ENCODE assay signal across 7 cellular contexts in genomic region chr6:35611235-35611634, GRCh38.
DNase-seq lines count a peak whose midpoint lies in the region; ATAC-seq, FAIRE-seq and TF ChIP-seq lines count a peak whose summit lies in the region.

No MANE protein-coding gene starts in this region.

- DNase-seq in GM13977 (ENCODE audit: low spot score) (peak; percentile 17), cardiac muscle cell (ENCODE audit: low read depth in 1 of 2, low spot score in 1 of 2) (peak; percentile 61 to 81), NCI-H1092 (lab: John Stamatoyannopoulos, UW) (no peak), D721Med (ENCODE audit: insufficient read length, low spot score) (no peak)
- peak; percentile 50 to 52 for DNase-seq in activated T-cell treated with anti-CD3 and anti-CD28 coated beads, Interleukin-2, amount 50 U/mL, for 72 hours
- DNase-seq in stimulated activated naive CD8-positive, alpha-beta T cell treated with anti-CD3 and anti-CD28 coated beads, Interleukin-15, Interleukin-2, amounts not matched to agents 100 U/mL and 50 U/mL, for 24 hours, result no peak

- no peaks in the 10 kb centered on the region for H3K27me3 ChIP-seq in cardiac muscle cell

- H3K36me3 Mint-ChIP-seq in activated T-cell treated with anti-CD3 and anti-CD28 coated beads, Interleukin-2, amount 50 U/mL, for 72 hours (ENCODE audit: insufficient read depth in 2 of 2), result peaks cover 23 to 57% of the 10 kb centered on the region in 2 donors

- H3K4me3 ChIP-seq in cardiac muscle cell, result no peak overlapping the region

- H3K9me3 ChIP-seq in cardiac muscle cell (ENCODE audit: low read depth), result no peaks in the 10 kb centered on the region

- peaks cover 75% of the 10 kb centered on the region for H3K4me1 Mint-ChIP-seq in activated T-cell treated with anti-CD3 and anti-CD28 coated beads, Interleukin-2, amount 50 U/mL, for 72 hours (ENCODE audit: low read depth)

- TF ChIP-seq CTCF in GM13977 (IDR thresholded peaks at IDR 0.05; ENCODE audit: extremely low read depth, insufficient read depth, missing control alignments), result no peak
- TF ChIP-seq CTCF in cardiac muscle cell (IDR thresholded peaks at IDR 0.05; ENCODE audit: low read depth, low read length), result no peak
- TF ChIP-seq CTCF in D721Med (IDR thresholded peaks at IDR 0.05; ENCODE audit: insufficient read depth, missing control alignments), result no peak

- no peak for FAIRE-seq in D721Med (lab: Jason Lieb, UNC)

- peak; percentile 91 to 95 for ATAC-seq in activated T-cell treated with anti-CD3 and anti-CD28 coated beads, Interleukin-2, amount 50 U/mL, for 72 hours (replicated peaks in 1 of 2)
- peak; percentile 82 for ATAC-seq in stimulated activated naive CD8-positive, alpha-beta T cell treated with anti-CD3 and anti-CD28 coated beads, Interleukin-15, Interleukin-2, amounts not matched to agents 100 U/mL and 50 U/mL, for 24 hours
- ATAC-seq in HG03095 (IDR thresholded peaks at IDR 0.05; ENCODE audit: unreplicated experiment), result no peak

- peak overlapping the region; percentile 42 to 91 for H3K4me3 Mint-ChIP-seq in activated T-cell treated with anti-CD3 and anti-CD28 coated beads, Interleukin-2, amount 50 U/mL, for 72 hours

- in situ Hi-C loops in GM13977 (cut with MboI; ENCODE audit: low pct_unique_long_range_greater_than_20kb, low sequenced_read_pairs, unreplicated experiment), result no loop called here

- H3K27ac Mint-ChIP-seq in activated T-cell treated with anti-CD3 and anti-CD28 coated beads, Interleukin-2, amount 50 U/mL, for 72 hours, result peak overlapping the region; percentile 97

- H3K27me3 Mint-ChIP-seq in activated T-cell treated with anti-CD3 and anti-CD28 coated beads, Interleukin-2, amount 50 U/mL, for 72 hours (ENCODE audit: low read depth), result no peaks in the 10 kb centered on the region

- peaks cover 7% of the 10 kb centered on the region for H3K36me3 ChIP-seq in cardiac muscle cell

- H3K9me3 Mint-ChIP-seq in activated T-cell treated with anti-CD3 and anti-CD28 coated beads, Interleukin-2, amount 50 U/mL, for 72 hours, result peaks cover 2 to 5% of the 10 kb centered on the region in 2 donors

- H3K4me1 ChIP-seq in cardiac muscle cell (ENCODE audit: low read depth), result peaks cover 13% of the 10 kb centered on the region

- peak overlapping the region; percentile 55 for H3K27ac ChIP-seq in cardiac muscle cell

Comparison
In these comparisons a context has a peak if more than half of its experiments do, and no peak if none do; other contexts are left out.
1. DNase-seq: peak in GM13977 (single experiment), activated T-cell treated with anti-CD3 and anti-CD28 coated beads, Interleukin-2, amount 50 U/mL, for 72 hours (2 of 2) and cardiac muscle cell (2 of 2); none in stimulated activated naive CD8-positive, alpha-beta T cell treated with anti-CD3 and anti-CD28 coated beads, Interleukin-15, Interleukin-2, amounts not matched to agents 100 U/mL and 50 U/mL, for 24 hours (single experiment), NCI-H1092 (single experiment) and D721Med (single experiment).